In genomic region chr16:84503751-84504395, GRCh38 we compare ENCODE assay signal across 8 cellular contexts. TPM values are rescaled to one million over a fixed set of nuclear protein-coding genes. Genes with fewer than 3 reads are reported as not detected.
DNase-seq lines count a peak whose midpoint lies in the region; ATAC-seq and TF ChIP-seq lines count a peak whose summit lies in the region.

No MANE protein-coding gene starts in this region.

- peak overlapping the region; percentile 75 for H3K4me2 ChIP-seq in SU-DHL-6 (ENCODE audit: low read depth, low read length, poor library complexity, severe bottlenecking)

- no peaks in the 10 kb centered on the region for H3K79me2 ChIP-seq in SU-DHL-6 (ENCODE audit: insufficient read depth, low read length)

- no peak for TF ChIP-seq CTCF in SU-DHL-6 (IDR thresholded peaks at IDR 0.05; ENCODE audit: insufficient read depth, low read length, poor library complexity, severe bottlenecking)
- no peak for TF ChIP-seq CTCF in retinal pigment epithelial cell (conservative IDR thresholded peaks at IDR 0.05; ENCODE audit: low read depth, low read length)

- H3K9me3 Mint-ChIP-seq in activated naive CD4-positive, alpha-beta T cell treated with anti-CD3 and anti-CD28 coated beads for 36 hours: no peaks in the 10 kb centered on the region

- peak overlapping the region; percentile 90 for H3K4me3 ChIP-seq in SU-DHL-6 (ENCODE audit: insufficient read depth, low read length, poor library complexity, severe bottlenecking)
- peak overlapping the region; percentile 93 for H3K4me3 ChIP-seq in retinal pigment epithelial cell (ENCODE audit: low read length)

- peaks cover 2% of the 10 kb centered on the region for H3K36me3 Mint-ChIP-seq in activated naive CD4-positive, alpha-beta T cell treated with anti-CD3 and anti-CD28 coated beads for 36 hours (ENCODE audit: low read depth)

- no peak overlapping the region for H3K27ac Mint-ChIP-seq in activated naive CD4-positive, alpha-beta T cell treated with anti-CD3 and anti-CD28 coated beads for 36 hours

- ATAC-seq in GM18517 (IDR thresholded peaks at IDR 0.05; ENCODE audit: unreplicated experiment): no peak

- no peaks in the 10 kb centered on the region for H3K9me3 ChIP-seq in SU-DHL-6 (ENCODE audit: insufficient read depth, low read length)

- no peaks in the 10 kb centered on the region for H3K9me2 ChIP-seq in SU-DHL-6 (replicated peaks; ENCODE audit: insufficient read depth, low read length)

- H3F3A ChIP-seq in SU-DHL-6 (ENCODE audit: insufficient read depth): peaks cover 10% of the 10 kb centered on the region; the same call in 1 of the 2 replicates

- no peaks in the 10 kb centered on the region for H3K27me3 ChIP-seq in SU-DHL-6 (ENCODE audit: low read length)

- H3K9ac ChIP-seq in SU-DHL-6 (ENCODE audit: low read length): peak overlapping the region; percentile 69

- no peaks in the 10 kb centered on the region for H3K36me3 ChIP-seq in SU-DHL-6 (ENCODE audit: low read length)

- H3K4me1 Mint-ChIP-seq in activated naive CD4-positive, alpha-beta T cell treated with anti-CD3 and anti-CD28 coated beads for 36 hours (ENCODE audit: low read depth): peaks cover 41% of the 10 kb centered on the region

- H4K20me1 ChIP-seq in SU-DHL-6 (ENCODE audit: low read depth, low read length): no peaks in the 10 kb centered on the region

- peak overlapping the region; percentile 97 for H2AFZ ChIP-seq in SU-DHL-6 (ENCODE audit: low read depth, low read length, severe bottlenecking)

- peak overlapping the region; percentile 94 for H3K4me3 Mint-ChIP-seq in activated naive CD4-positive, alpha-beta T cell treated with anti-CD3 and anti-CD28 coated beads for 36 hours

- no peak overlapping the region for H3K27ac ChIP-seq in SU-DHL-6 (ENCODE audit: low read depth, low read length)

- no peak for DNase-seq in activated naive CD4-positive, alpha-beta T cell treated with anti-CD3 and anti-CD28 coated beads for 36 hours
- DNase-seq in activated naive CD4-positive, alpha-beta T cell (lab: John Stamatoyannopoulos, UW): no peak
- DNase-seq in glomerular visceral epithelial cell (ENCODE audit: extremely low spot score) (peak; percentile 45), retinal pigment epithelial cell (ENCODE audit: low read depth) (no peak), HEK293T (ENCODE audit: extremely low spot score) (no peak)
- no peak for DNase-seq in central memory CD4-positive, alpha-beta T cell

- CTCF ChIA-PET in activated naive CD4-positive, alpha-beta T cell treated with anti-CD3 and anti-CD28 coated beads for 36 hours (lab: Charles Lee): interaction anchor here (0.5 to 4.9 kb wide), 5 partner anchors 10 to 1498 kb away, joined by 3 to 37 read pairs (median 4); no protein-coding TSS in a partner anchor
- CTCF ChIA-PET in HEK293T (lab: Yijun Ruan, JAX): interaction anchor here (0.6 kb wide), 1 partner anchor 18 kb away, joined by 3 read pairs; no protein-coding TSS in a partner anchor

- no peaks in the 10 kb centered on the region for H3K27me3 Mint-ChIP-seq in activated naive CD4-positive, alpha-beta T cell treated with anti-CD3 and anti-CD28 coated beads for 36 hours (ENCODE audit: low read depth)

- POLR2A ChIA-PET in HEK293T (lab: Yijun Ruan, JAX): no interaction called here

- intact Hi-C loops in activated naive CD4-positive, alpha-beta T cell treated with anti-CD3 and anti-CD28 coated beads for 36 hours (cut with micrococcal nuclease): loop anchor here (2.0 kb wide), 1 partner anchor 317 kb away; the partner anchor contains the start of gene TAF1C

TF ChIP-seq in HEK293T, 16 proteins besides CTCF, POLR2A, EP300 and RAD21:
- TF ChIP-seq FOXK2 (IDR thresholded peaks at IDR 0.05): no peak
- no peak for TF ChIP-seq SUZ12 (IDR thresholded peaks at IDR 0.05)
- no peak for TF ChIP-seq CTBP1 (IDR thresholded peaks at IDR 0.05; ENCODE audit: borderline replicate concordance)
- no peak for TF ChIP-seq ARNT (IDR thresholded peaks at IDR 0.05)
- TF ChIP-seq TARDBP (IDR thresholded peaks at IDR 0.05): no peak
- no peak for TF ChIP-seq NFRKB (IDR thresholded peaks at IDR 0.05)
- TF ChIP-seq BHLHE40 (IDR thresholded peaks at IDR 0.05; ENCODE audit: borderline replicate concordance): no peak
- no peak for TF ChIP-seq L3MBTL2 (conservative IDR thresholded peaks at IDR 0.05)
- no peak for TF ChIP-seq FOXM1 (IDR thresholded peaks at IDR 0.05; ENCODE audit: borderline replicate concordance)
- TF ChIP-seq ZNF384 (IDR thresholded peaks at IDR 0.05): no peak
- TF ChIP-seq PKNOX1 (IDR thresholded peaks at IDR 0.05): no peak
- TF ChIP-seq HDGF (IDR thresholded peaks at IDR 0.05; ENCODE audit: borderline replicate concordance): no peak

RNA-seq across cellular contexts. Expression of gene MEAK7, which starts 0.6 kb away (rescaled TPM):
- total RNA-seq in activated naive CD4-positive, alpha-beta T cell treated with anti-CD3 and anti-CD28 coated beads for 36 hours: 1 to 10 TPM; 6.3 to 7.0 TPM
